Comparison of ENCODE assay signal across 8 cellular contexts in the genomic region with DNA sequence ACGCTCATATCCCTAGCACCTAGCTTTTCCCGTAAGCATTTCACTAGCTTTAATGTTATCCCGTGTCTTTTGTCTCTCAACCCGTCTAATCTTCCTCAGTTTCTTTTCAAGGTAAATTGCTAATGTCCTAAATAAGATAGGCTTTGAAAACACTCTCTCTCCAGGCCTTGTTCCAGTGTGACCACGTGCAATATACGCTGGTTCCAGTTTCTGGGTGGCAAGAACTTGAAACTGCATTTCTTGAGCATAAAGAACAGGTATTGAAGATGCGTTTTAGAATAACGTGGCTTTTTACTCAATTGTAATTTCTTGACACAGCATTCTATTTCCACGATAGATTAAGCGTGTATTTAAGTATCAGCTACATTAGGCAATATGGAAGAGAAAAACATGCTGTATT. TPM values are rescaled to one million over a fixed set of nuclear protein-coding genes. Genes with fewer than 3 reads are reported as not detected.
A peak's percentile ranks its signal among the peaks of the same experiment; 100 is the strongest.
DNase-seq lines count a peak whose midpoint lies in the region; TF ChIP-seq lines count a peak whose summit lies in the region.

No MANE protein-coding gene starts in this region.

- peak overlapping the region; percentile 99 for H3K4me2 ChIP-seq in osteoblast (ENCODE audit: insufficient read depth, low read length)

- TF ChIP-seq CTCF in osteoblast (IDR thresholded peaks at IDR 0.05; ENCODE audit: extremely low read depth, low read depth, low read length) (no peak), colonic mucosa (IDR thresholded peaks at IDR 0.05) (no peak)

- H3K9me3 ChIP-seq in NT2/D1 (ENCODE audit: insufficient read depth, low read length), result no peaks in the 10 kb centered on the region
- H3K9me3 ChIP-seq in ectodermal cell (ENCODE audit: control insufficient read depth, low read length), result no peaks in the 10 kb centered on the region
- H3K9me3 ChIP-seq in osteoblast (ENCODE audit: low read depth, low read length), result no peaks in the 10 kb centered on the region
- no peaks in the 10 kb centered on the region for H3K9me3 ChIP-seq in colonic mucosa

- no peaks in the 10 kb centered on the region for H3K4me1 ChIP-seq in NT2/D1 (ENCODE audit: insufficient read depth, insufficient read length)
- peaks cover 16% of the 10 kb centered on the region for H3K4me1 ChIP-seq in ectodermal cell (ENCODE audit: control insufficient read depth, insufficient read depth, low read length)
- H3K4me1 ChIP-seq in osteoblast (ENCODE audit: insufficient read depth, low read length), result peaks cover 22% of the 10 kb centered on the region
- H3K4me1 ChIP-seq in colonic mucosa, result peaks cover 11% of the 10 kb centered on the region

- intact Hi-C loops in colonic mucosa (cut with DNase I), result no loop called here

- peaks cover 22% of the 10 kb centered on the region for H4K20me1 ChIP-seq in osteoblast (ENCODE audit: insufficient read depth, low read length)

- H3K27ac ChIP-seq in ectodermal cell (ENCODE audit: insufficient read depth, low read depth, low read length, poor library complexity, severe bottlenecking) (no peak overlapping the region), osteoblast (ENCODE audit: low read depth, low read length) (no peak overlapping the region), colonic mucosa (no peak overlapping the region)

- H2AFZ ChIP-seq in osteoblast (ENCODE audit: low read length), result peak overlapping the region; percentile 13

- WGBS in ectodermal cell, 2 experiments, result 79 to 80% methylated on average over 10 of the region's 10 CpGs

- H3K27me3 ChIP-seq in NT2/D1 (ENCODE audit: insufficient read depth, insufficient read length) (no peaks in the 10 kb centered on the region), ectodermal cell (ENCODE audit: control insufficient read depth, insufficient read depth, low read length, poor library complexity, severe bottlenecking) (no peaks in the 10 kb centered on the region), osteoblast (ENCODE audit: insufficient read depth, low read length) (no peaks in the 10 kb centered on the region), colonic mucosa (no peaks in the 10 kb centered on the region)

- DNase-seq in SIG-M5 treated with dmso at 0.1 percent for 504 hours (lab: John Stamatoyannopoulos, UW; ENCODE audit: unreplicated experiment), result peak; percentile 19
- no peak for DNase-seq in SIG-M5 (lab: John Stamatoyannopoulos, UW)
- DNase-seq in NT2/D1 (ENCODE audit: low read depth, low spot score), result no peak
- DNase-seq in osteoblast (ENCODE audit: insufficient read length, low spot score, missing footprints), result no peak
- DNase-seq in stimulated activated CD4-positive, alpha-beta T cell treated with anti-CD3 and anti-CD28 coated beads, Interleukin-12 subunit alpha, Interleukin-12 subunit beta, amount 100 ng/mL, for 4 hours, result no peak
- no peak for DNase-seq in colonic mucosa
- DNase-seq in effector CD4-positive, alpha-beta T cell, result no peak

- H3K4me3 ChIP-seq in NT2/D1 (ENCODE audit: insufficient read length, low read depth) (peak overlapping the region; percentile 80), ectodermal cell (ENCODE audit: insufficient read depth, low read depth, low read length) (peak overlapping the region; percentile 70), osteoblast (ENCODE audit: insufficient read depth, low read length) (no peak overlapping the region), colonic mucosa (no peak overlapping the region)

- H3K36me3 ChIP-seq in NT2/D1 (ENCODE audit: insufficient read depth, insufficient read length, low read length) (peaks cover 40% of the 10 kb centered on the region), ectodermal cell (ENCODE audit: control insufficient read depth, insufficient read depth, low read length) (peaks cover 20% of the 10 kb centered on the region), osteoblast (ENCODE audit: insufficient read depth, low read length) (peaks cover 13% of the 10 kb centered on the region), colonic mucosa (no peaks in the 10 kb centered on the region)

- peaks cover 45% of the 10 kb centered on the region for H3K79me2 ChIP-seq in osteoblast (ENCODE audit: insufficient read depth, low read length)

- no peak overlapping the region for H3K9ac ChIP-seq in NT2/D1 (ENCODE audit: insufficient read length, low read depth)
- H3K9ac ChIP-seq in colonic mucosa (ENCODE audit: low read depth in 2 of 2, low read length in 2 of 2), result no peak overlapping the region

RNA-seq across cellular contexts. Expression of gene CDC45, which starts 1.1 kb away (rescaled TPM):
- polyA plus RNA-seq in ectodermal cell (2013, experiment 1 of 4), result 36.8 TPM
- 40.8 TPM for polyA plus RNA-seq in ectodermal cell (2013, experiment 2 of 4)
- polyA plus RNA-seq in ectodermal cell (2013, experiment 3 of 4), result 34.6 TPM
- 36.0 TPM for polyA plus RNA-seq in ectodermal cell (2013, experiment 4 of 4)
- total RNA-seq in osteoblast (0.72 and 1.5 TPM in 2 replicates), colonic mucosa (10 to 100 TPM in 1 of 2 donors, 1 to 10 TPM in 1; 5.1 to 35.9 TPM)

RNA-seq across cellular contexts. Expression of gene UFD1, which starts 1.8 kb away (rescaled TPM):
- polyA plus RNA-seq in ectodermal cell (2013, experiment 1 of 4), result 65.7 TPM
- polyA plus RNA-seq in ectodermal cell (2013, experiment 2 of 4), result 57.1 TPM
- 44.5 TPM for polyA plus RNA-seq in ectodermal cell (2013, experiment 3 of 4)
- polyA plus RNA-seq in ectodermal cell (2013, experiment 4 of 4), result 51.1 TPM
- total RNA-seq in osteoblast (53.9 and 56.8 TPM in 2 replicates), colonic mucosa (10 to 100 TPM; 45.7 to 73.6 TPM)

RNA-seq across cellular contexts. Expression of gene C22orf39, which starts 33.3 kb away (rescaled TPM):
- 54.8 TPM for polyA plus RNA-seq in ectodermal cell (2013, experiment 1 of 4)
- 55.1 TPM for polyA plus RNA-seq in ectodermal cell (2013, experiment 2 of 4)
- polyA plus RNA-seq in ectodermal cell (2013, experiment 3 of 4), result 55.6 TPM
- 65.7 TPM for polyA plus RNA-seq in ectodermal cell (2013, experiment 4 of 4)
- total RNA-seq in osteoblast, result 14.8 and 15.0 TPM in 2 replicates
- total RNA-seq in colonic mucosa, result 10 to 100 TPM; 21.6 to 21.8 TPM

RNA-seq across cellular contexts. Expression of gene CLDN5, which starts 43.4 kb away (rescaled TPM):
- 1.7 TPM for polyA plus RNA-seq in ectodermal cell (2013, experiment 1 of 4)
- polyA plus RNA-seq in ectodermal cell (2013, experiment 2 of 4), result 1.4 TPM
- polyA plus RNA-seq in ectodermal cell (2013, experiment 3 of 4), result 3.5 TPM
- 5.1 TPM for polyA plus RNA-seq in ectodermal cell (2013, experiment 4 of 4)
- total RNA-seq in osteoblast (not detected in 2 replicates), colonic mucosa (10 to 100 TPM; 10.4 to 31.0 TPM)

RNA-seq across cellular contexts. Expression of gene MRPL40, which starts 48.4 kb away (rescaled TPM):
- polyA plus RNA-seq in ectodermal cell (2013, experiment 1 of 4), result 23.5 TPM
- 26.5 TPM for polyA plus RNA-seq in ectodermal cell (2013, experiment 2 of 4)
- polyA plus RNA-seq in ectodermal cell (2013, experiment 3 of 4), result 27.7 TPM
- 28.6 TPM for polyA plus RNA-seq in ectodermal cell (2013, experiment 4 of 4)
- total RNA-seq in osteoblast, result 34.4 and 35.1 TPM in 2 replicates
- 10 to 100 TPM; 16.1 to 24.7 TPM for total RNA-seq in colonic mucosa

Comparison
In these comparisons a context has a peak if more than half of its experiments do, and no peak if none do; other contexts are left out.
1. H3K4me3 ChIP-seq: peak in NT2/D1 (single experiment) and ectodermal cell (single experiment); none in osteoblast (single experiment) and colonic mucosa (single experiment).